ENCODE assay signal across 9 cellular contexts in genomic region chr6:56772737-56773184, GRCh38.
DNase-seq lines count a peak whose midpoint lies in the region; ATAC-seq, FAIRE-seq and TF ChIP-seq lines count a peak whose summit lies in the region.
"Had no signal": no experiment of that assay in that cellular context is flagged by ENCODE, and none has a peak within 500 bp of the region (broad histone marks: within the 10 kb centered on the region; RNA-seq: fewer than 3 reads in every experiment).

No MANE protein-coding gene starts in this region.

- intact Hi-C loops in PC-3 (cut with micrococcal nuclease): no loop called here

- no peaks in the 10 kb centered on the region for H3K9me2 ChIP-seq in PC-3 (replicated peaks; ENCODE audit: low read length)

- H3K27me3 Mint-ChIP-seq in activated CD4-positive, alpha-beta T cell treated with anti-CD3 and anti-CD28 coated beads, Interleukin-2, amount 10 ng/mL, durations not matched to agents 7 days and 5 days: no peaks in the 10 kb centered on the region

- BruUV-seq in PC-3 (replicated peaks; lab: Mats Ljungman, UMichigan): no TSS peak

- H4K20me1 ChIP-seq in PC-3 (ENCODE audit: low read length): no peaks in the 10 kb centered on the region

- H3K27me3 ChIP-seq in PC-3 (ENCODE audit: low read length): no peaks in the 10 kb centered on the region

- peak overlapping the region; percentile 36 for H3K27ac ChIP-seq in PC-3 (ENCODE audit: low read length)

- CTCF ChIA-PET in PC-3 (lab: Charles Lee): no interaction called here
- CTCF ChIA-PET in activated CD4-positive, alpha-beta T cell treated with anti-CD3 and anti-CD28 coated beads, Interleukin-2, amount 10 ng/mL, durations not matched to agents 7 days and 5 days (lab: Charles Lee): no interaction called here

- H3K4me3 ChIP-seq in PC-3 (ENCODE audit: low read length) (no peak overlapping the region), fibroblast of mammary gland (ENCODE audit: control insufficient read depth, low read depth, low read length) (no peak overlapping the region), retinal pigment epithelial cell (ENCODE audit: low read length) (no peak overlapping the region)

- H3F3A ChIP-seq in PC-3 (ENCODE audit: low read length, unreplicated experiment): no peaks in the 10 kb centered on the region

- no peak for DNase-seq in GM19239 (ENCODE audit: insufficient read length, low spot score)
- DNase-seq in PC-3: peak; percentile 83
- DNase-seq in fibroblast of mammary gland (ENCODE audit: low read depth): peak; percentile 88
- DNase-seq in retinal pigment epithelial cell (ENCODE audit: low read depth): peak; percentile 41
- no peak for DNase-seq in activated CD4-positive, alpha-beta T cell treated with anti-CD3 and anti-CD28 coated beads, Interleukin-2, amount 10 ng/mL, durations not matched to agents 7 days and 5 days
- DNase-seq in activated naive CD4-positive, alpha-beta T cell treated with anti-CD3 and anti-CD28 coated beads, Interleukin-2, amount 50 U/mL, for 16 hours: no peak
- no peak for DNase-seq in SK-N-DZ (ENCODE audit: low spot score)
- no peak for DNase-seq in germinal center (ENCODE audit: low spot score)
- DNase-seq: NCI-H187 treated with DMSO at 0.1 percent for 48 hours had no signal

- H3K9ac ChIP-seq in PC-3 (ENCODE audit: low read length): no peak overlapping the region

- TF ChIP-seq CTCF in PC-3 (conservative IDR thresholded peaks at IDR 0.05; ENCODE audit: low read depth, low read length) (peak; percentile 41), fibroblast of mammary gland (conservative IDR thresholded peaks at IDR 0.05; ENCODE audit: control insufficient read depth, insufficient read depth, low read depth, low read length) (no peak), retinal pigment epithelial cell (conservative IDR thresholded peaks at IDR 0.05; ENCODE audit: low read depth, low read length) (no peak)

- no peaks in the 10 kb centered on the region for H3K36me3 Mint-ChIP-seq in activated CD4-positive, alpha-beta T cell treated with anti-CD3 and anti-CD28 coated beads, Interleukin-2, amount 10 ng/mL, durations not matched to agents 7 days and 5 days (ENCODE audit: low read depth)

- H3K4me1 ChIP-seq in PC-3 (ENCODE audit: insufficient read depth, low read length): peaks cover 23% of the 10 kb centered on the region

- H3K4me3 Mint-ChIP-seq in activated CD4-positive, alpha-beta T cell treated with anti-CD3 and anti-CD28 coated beads, Interleukin-2, amount 10 ng/mL, durations not matched to agents 7 days and 5 days: no peak overlapping the region

- no peak overlapping the region for H3K27ac Mint-ChIP-seq in activated CD4-positive, alpha-beta T cell treated with anti-CD3 and anti-CD28 coated beads, Interleukin-2, amount 10 ng/mL, durations not matched to agents 7 days and 5 days

- H3K79me2 ChIP-seq in PC-3 (ENCODE audit: low read length): peaks cover 30% of the 10 kb centered on the region; the same call in 1 of the 2 replicates

- peak; percentile 85 for ATAC-seq in PC-3

- peak; percentile 51 for FAIRE-seq in GM19239 (lab: Jason Lieb, UNC)

- 0 out of 2 replicates have a peak overlapping the region, but pooled peaks have one; percentile 12 for H3K4me2 ChIP-seq in PC-3 (ENCODE audit: low read length)

- no peak overlapping the region for H2AFZ ChIP-seq in PC-3 (ENCODE audit: low read length)

- H3K9me3 Mint-ChIP-seq in activated CD4-positive, alpha-beta T cell treated with anti-CD3 and anti-CD28 coated beads, Interleukin-2, amount 10 ng/mL, durations not matched to agents 7 days and 5 days: no peaks in the 10 kb centered on the region

- H3K9me3 ChIP-seq in PC-3 (ENCODE audit: low read length): no peaks in the 10 kb centered on the region

- POLR2A ChIA-PET in PC-3 (lab: Charles Lee; ENCODE audit: unreplicated experiment): no interaction called here
- POLR2A ChIA-PET in activated CD4-positive, alpha-beta T cell treated with anti-CD3 and anti-CD28 coated beads, Interleukin-2, amount 10 ng/mL, durations not matched to agents 7 days and 5 days (lab: Charles Lee): no interaction called here

- no peaks in the 10 kb centered on the region for H3K4me1 Mint-ChIP-seq in activated CD4-positive, alpha-beta T cell treated with anti-CD3 and anti-CD28 coated beads, Interleukin-2, amount 10 ng/mL, durations not matched to agents 7 days and 5 days

- no peaks in the 10 kb centered on the region for H3K36me3 ChIP-seq in PC-3 (ENCODE audit: low read depth, low read length)

Comparison
In these comparisons a context has a peak if more than half of its experiments do, and no peak if none do; other contexts are left out.
1. DNase-seq: peak in PC-3 (single experiment), fibroblast of mammary gland (single experiment) and retinal pigment epithelial cell (single experiment); none in GM19239 (single experiment), activated CD4-positive, alpha-beta T cell treated with anti-CD3 and anti-CD28 coated beads, Interleukin-2, amount 10 ng/mL, durations not matched to agents 7 days and 5 days (single experiment), activated naive CD4-positive, alpha-beta T cell treated with anti-CD3 and anti-CD28 coated beads, Interleukin-2, amount 50 U/mL, for 16 hours (single experiment), SK-N-DZ (single experiment) and germinal center (single experiment).